Comparison of ENCODE assay signal across 22 cellular contexts in the genomic region with DNA sequence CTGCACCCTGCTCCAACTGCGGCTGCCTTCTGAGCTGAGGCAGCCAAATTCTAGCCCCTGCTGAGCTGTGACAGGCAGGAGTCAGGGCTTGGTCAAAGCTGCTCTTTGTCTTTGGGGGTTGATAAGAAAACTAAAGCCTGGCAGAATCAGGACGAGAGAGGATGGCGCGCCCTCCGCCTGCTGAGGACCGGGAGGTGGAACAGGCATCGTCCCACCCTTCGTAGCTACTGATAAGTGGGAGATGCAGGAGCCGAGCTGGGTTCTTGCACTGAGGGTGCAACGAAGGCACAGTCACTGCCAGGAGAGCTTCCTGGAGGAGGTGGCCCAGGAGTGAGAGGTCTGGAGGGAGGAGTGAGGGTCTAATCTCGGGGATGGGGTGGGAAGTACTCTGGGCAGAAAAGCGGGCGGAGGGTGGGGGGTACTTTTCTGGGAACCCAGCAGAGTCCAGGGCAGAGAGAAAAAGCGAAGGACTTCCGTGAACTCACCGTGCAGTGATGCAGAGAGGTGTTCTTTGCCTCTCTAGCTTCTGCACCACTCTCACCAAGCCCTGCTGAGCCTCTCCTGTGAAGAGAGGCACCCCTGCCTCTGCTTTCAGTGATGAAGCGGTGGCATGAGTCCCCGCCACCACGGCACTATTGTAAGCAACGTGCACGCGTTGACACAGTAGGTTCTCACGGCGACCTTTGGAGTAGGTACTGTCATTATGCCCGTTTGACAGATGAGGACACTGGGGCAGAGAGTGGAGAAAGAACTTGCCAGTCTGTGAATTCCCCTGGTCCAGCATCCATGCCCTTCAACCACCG.
DNase-seq lines count a peak whose midpoint lies in the region; ATAC-seq and TF ChIP-seq lines count a peak whose summit lies in the region.
"Had no signal": no experiment of that assay in that cellular context is flagged by ENCODE, and none has a peak within 500 bp of the region (broad histone marks: within the 10 kb centered on the region; RNA-seq: fewer than 3 reads in every experiment).

No MANE protein-coding gene starts in this region.

- H3K4me3 Mint-ChIP-seq in activated T-helper 17 cell treated with anti-CD3 and anti-CD28 coated beads, Interleukin-2, amount 50 U/mL, for 72 hours = no peak overlapping the region
- no peak overlapping the region for H3K4me3 Mint-ChIP-seq in endodermal cell
- H3K4me3 Mint-ChIP-seq: CD8-positive, alpha-beta T cell had no signal

- H3K27ac ChIP-seq in MM.1S (ENCODE audit: low read length) = no peak overlapping the region
- peak overlapping the region; percentile 77 for H3K27ac ChIP-seq in endodermal cell (ENCODE audit: low read depth, low read length)
- no peak overlapping the region for H3K27ac ChIP-seq in osteoblast (ENCODE audit: low read depth, low read length)
- H3K27ac ChIP-seq: RWPE1, SK-N-MC had no signal

- H3K9ac ChIP-seq in MM.1S (ENCODE audit: low read length) (no peak overlapping the region), endodermal cell (ENCODE audit: extremely low read depth, low read length, poor library complexity, severe bottlenecking) (no peak overlapping the region)

- H3K27me3 Mint-ChIP-seq in activated T-helper 17 cell treated with anti-CD3 and anti-CD28 coated beads, Interleukin-2, amount 50 U/mL, for 72 hours = peaks cover 20% of the 10 kb centered on the region
- H3K27me3 Mint-ChIP-seq in endodermal cell (ENCODE audit: insufficient read depth) = no peaks in the 10 kb centered on the region

- H3K36me3 Mint-ChIP-seq in activated T-helper 17 cell treated with anti-CD3 and anti-CD28 coated beads, Interleukin-2, amount 50 U/mL, for 72 hours (ENCODE audit: low read depth) = no peaks in the 10 kb centered on the region
- no peaks in the 10 kb centered on the region for H3K36me3 Mint-ChIP-seq in endodermal cell (ENCODE audit: low read depth)
- H3K36me3 Mint-ChIP-seq: CD8-positive, alpha-beta T cell had no signal

- H3K4me1 Mint-ChIP-seq in activated T-helper 17 cell treated with anti-CD3 and anti-CD28 coated beads, Interleukin-2, amount 50 U/mL, for 72 hours = no peaks in the 10 kb centered on the region
- H3K4me1 Mint-ChIP-seq in endodermal cell = peaks cover 8% of the 10 kb centered on the region

- 90 to 95% methylated on average over 22 to 26 of the region's 26 CpGs for WGBS in endodermal cell (ENCODE audit: insufficient coverage in 1 of 2, insufficient read length in 1 of 2), 2 experiments

- H2AFZ ChIP-seq in MM.1S (ENCODE audit: low read length) = no peak overlapping the region
- H2AFZ ChIP-seq in osteoblast (ENCODE audit: low read length) = no peak overlapping the region

- H3K27me3 ChIP-seq in MM.1S (replicated peaks; ENCODE audit: insufficient read depth, low read length) (peaks cover 87% of the 10 kb centered on the region), endodermal cell (ENCODE audit: control insufficient read depth, insufficient read depth, low read length, poor library complexity, severe bottlenecking) (no peaks in the 10 kb centered on the region), osteoblast (ENCODE audit: insufficient read depth, low read length) (peaks cover 23% of the 10 kb centered on the region)
- H3K27me3 ChIP-seq: MG63 had no signal

- H4K20me1 ChIP-seq in MM.1S (ENCODE audit: insufficient read depth, low read length) = no peaks in the 10 kb centered on the region
- no peaks in the 10 kb centered on the region for H4K20me1 ChIP-seq in osteoblast (ENCODE audit: insufficient read depth, low read length)

- H3F3A ChIP-seq in MM.1S (ENCODE audit: insufficient read depth, low read length) = no peaks in the 10 kb centered on the region

- H3K4me2 ChIP-seq in MM.1S (ENCODE audit: low read depth, low read length) (peak overlapping the region; percentile 22; the same call in 1 of the 2 replicates), osteoblast (ENCODE audit: insufficient read depth, low read length) (no peak overlapping the region)

- H3K4me1 ChIP-seq in MM.1S (ENCODE audit: low read length) (no peaks in the 10 kb centered on the region), endodermal cell (ENCODE audit: control insufficient read depth, insufficient read depth, low read length) (peaks cover 6% of the 10 kb centered on the region), osteoblast (ENCODE audit: insufficient read depth, low read length) (no peaks in the 10 kb centered on the region)

- no peaks in the 10 kb centered on the region for H3K9me2 ChIP-seq in MM.1S (replicated peaks; ENCODE audit: insufficient read depth, low read length)

- no peaks in the 10 kb centered on the region for H3K9me3 Mint-ChIP-seq in activated T-helper 17 cell treated with anti-CD3 and anti-CD28 coated beads, Interleukin-2, amount 50 U/mL, for 72 hours
- no peaks in the 10 kb centered on the region for H3K9me3 Mint-ChIP-seq in endodermal cell
- H3K9me3 Mint-ChIP-seq: CD8-positive, alpha-beta T cell had no signal

- TF ChIP-seq CTCF in MM.1S (IDR thresholded peaks at IDR 0.05; ENCODE audit: low read length) (no peak), endodermal cell (conservative IDR thresholded peaks at IDR 0.05) (no peak), osteoblast (IDR thresholded peaks at IDR 0.05; ENCODE audit: extremely low read depth, low read depth, low read length) (no peak)

- H3K79me2 ChIP-seq in MM.1S (ENCODE audit: low read length) (no peaks in the 10 kb centered on the region), osteoblast (ENCODE audit: insufficient read depth, low read length) (no peaks in the 10 kb centered on the region)

- H3K36me3 ChIP-seq in MM.1S (replicated peaks; ENCODE audit: insufficient read depth, low read length) (no peaks in the 10 kb centered on the region), endodermal cell (ENCODE audit: control insufficient read depth, insufficient read depth, low read length) (no peaks in the 10 kb centered on the region), osteoblast (ENCODE audit: insufficient read depth, low read length) (no peaks in the 10 kb centered on the region)
- H3K36me3 ChIP-seq: MG63 had no signal

- DNase-seq in MM.1S (no peak), endodermal cell (no peak), osteoblast (ENCODE audit: insufficient read length, low spot score, missing footprints) (peak; percentile 57), DMS114 treated with DMSO at 0.1 percent for 48 hours (lab: John Stamatoyannopoulos, UW; ENCODE audit: unreplicated experiment) (no peak), putamen (ENCODE audit: low spot score) (no peak), NCI-H1092 (lab: John Stamatoyannopoulos, UW) (no peak)
- DNase-seq: C1 segment of cervical spinal cord; Calu3; CD8-positive, alpha-beta T cell; GDM1; MG63; NCI-H1048; NCI-H1436; NCI-H187 treated with DMSO at 0.1 percent for 48 hours; NCI-H2107; NCI-H2227 treated with DMSO at 0.1 percent for 48 hours; NCI-H510A treated with DMSO at 0.1 percent for 48 hours; NCI-H748 treated with DMSO at 0.1 percent for 48 hours; SHP77 treated with DMSO at 0.1 percent for 48 hours had no signal

- no peak overlapping the region for H3K27ac Mint-ChIP-seq in activated T-helper 17 cell treated with anti-CD3 and anti-CD28 coated beads, Interleukin-2, amount 50 U/mL, for 72 hours
- no peak overlapping the region for H3K27ac Mint-ChIP-seq in endodermal cell
- H3K27ac Mint-ChIP-seq: CD8-positive, alpha-beta T cell had no signal

- H3K9me3 ChIP-seq in MM.1S (replicated peaks; ENCODE audit: insufficient read depth, low read length) = no peaks in the 10 kb centered on the region
- H3K9me3 ChIP-seq in endodermal cell (ENCODE audit: control insufficient read depth, low read length) = no peaks in the 10 kb centered on the region
- no peaks in the 10 kb centered on the region for H3K9me3 ChIP-seq in osteoblast (ENCODE audit: low read depth, low read length)
- H3K9me3 ChIP-seq: MG63 had no signal

- H3K4me3 ChIP-seq in MM.1S (ENCODE audit: low read length) (no peak overlapping the region), endodermal cell (ENCODE audit: low read length) (no peak overlapping the region), osteoblast (ENCODE audit: insufficient read depth, low read length) (no peak overlapping the region)
- H3K4me3 ChIP-seq: MG63, SK-N-MC had no signal

- ATAC-seq in activated T-helper 17 cell treated with anti-CD3 and anti-CD28 coated beads, Interleukin-2, amount 50 U/mL, for 72 hours (replicated peaks) = peak; percentile 11
- ATAC-seq: CD8-positive, alpha-beta T cell had no signal
